In genomic region chr6:53547815-53548496, GRCh38 we compare ENCODE assay signal across 8 cellular contexts. TPM values are rescaled to one million over a fixed set of nuclear protein-coding genes. Genes with fewer than 3 reads are reported as not detected.
DNase-seq lines count a peak whose midpoint lies in the region; ATAC-seq, FAIRE-seq and TF ChIP-seq lines count a peak whose summit lies in the region.

No MANE protein-coding gene starts in this region.

- no peak for TF ChIP-seq POLR2A in GM12891 (IDR thresholded peaks at IDR 0.05; ENCODE audit: low read depth, low read length)

- no peak for TF ChIP-seq CTCF in upper lobe of right lung (IDR thresholded peaks at IDR 0.05)

- H3K9me3 ChIP-seq in upper lobe of right lung = no peaks in the 10 kb centered on the region

- H3K27me3 ChIP-seq in upper lobe of right lung = no peaks in the 10 kb centered on the region

- peaks cover 16% of the 10 kb centered on the region for H3K4me1 ChIP-seq in upper lobe of right lung

- peak; percentile 81 for DNase-seq in GM12891 (ENCODE audit: insufficient read length, low spot score)
- DNase-seq in NCI-H1436 (lab: John Stamatoyannopoulos, UW) = peak; percentile 86
- peak; percentile 94 for DNase-seq in SW480 (ENCODE audit: low spot score)
- peak; percentile 97 for DNase-seq in amniotic epithelial cell (ENCODE audit: low read depth)
- DNase-seq in left cardiac atrium = peak; percentile 99
- peak; percentile 99 for DNase-seq in posterior vena cava (ENCODE audit: low spot score)
- DNase-seq in upper lobe of right lung = peak; percentile 97

- no peaks in the 10 kb centered on the region for H3K36me3 ChIP-seq in upper lobe of right lung

- H3K27ac ChIP-seq in upper lobe of right lung = peak overlapping the region; percentile 76

- peak; percentile 84 for ATAC-seq in HG02798 (IDR thresholded peaks at IDR 0.05; ENCODE audit: poor library complexity, unreplicated experiment)
- ATAC-seq in left cardiac atrium = peak; percentile 93 to 96
- ATAC-seq in upper lobe of right lung = peak; percentile 95

- peak overlapping the region; percentile 62 for H3K4me3 ChIP-seq in upper lobe of right lung

- intact Hi-C loops in left cardiac atrium (cut with DNase I) (no loop called here), posterior vena cava (cut with DNase I) (no loop called here), upper lobe of right lung (cut with DNase I) (no loop called here)

- FAIRE-seq in GM12891 (lab: Jason Lieb, UNC) = peak; percentile 94

TF ChIP-seq in GM12891, 5 proteins besides CTCF, POLR2A, EP300 and RAD21:
- peak; percentile 54 for TF ChIP-seq SPI1 (IDR thresholded peaks at IDR 0.05; ENCODE audit: low read depth, low read length)
- 0 out of 2 replicates have a peak, but pooled peaks have one; percentile 37 for TF ChIP-seq TAF1 (IDR thresholded peaks at IDR 0.05; ENCODE audit: low read depth, low read length)
- TF ChIP-seq PAX5 (IDR thresholded peaks at IDR 0.05; ENCODE audit: insufficient read depth, low read length, severe bottlenecking) = no peak

RNA-seq across cellular contexts. Expression of gene GCLC, which starts 3.1 kb away (rescaled TPM):
- 4.1 TPM for polyA plus RNA-seq in GM12891 (2012; ENCODE audit: low read depth, missing spikeins)
- total RNA-seq in left cardiac atrium (10 to 100 TPM; 17.8 to 21.6 TPM), posterior vena cava (10 to 100 TPM; 21.8 to 22.8 TPM), upper lobe of right lung (40.0 TPM)

Comparison
In these comparisons a context has a peak if more than half of its experiments do, and no peak if none do; other contexts are left out.
1. Peak in every context shown above with its lines: DNase-seq, ATAC-seq, H3K4me3 ChIP-seq and H3K27ac ChIP-seq.